1 cellular context compared by ENCODE assay signal in the genomic region with DNA sequence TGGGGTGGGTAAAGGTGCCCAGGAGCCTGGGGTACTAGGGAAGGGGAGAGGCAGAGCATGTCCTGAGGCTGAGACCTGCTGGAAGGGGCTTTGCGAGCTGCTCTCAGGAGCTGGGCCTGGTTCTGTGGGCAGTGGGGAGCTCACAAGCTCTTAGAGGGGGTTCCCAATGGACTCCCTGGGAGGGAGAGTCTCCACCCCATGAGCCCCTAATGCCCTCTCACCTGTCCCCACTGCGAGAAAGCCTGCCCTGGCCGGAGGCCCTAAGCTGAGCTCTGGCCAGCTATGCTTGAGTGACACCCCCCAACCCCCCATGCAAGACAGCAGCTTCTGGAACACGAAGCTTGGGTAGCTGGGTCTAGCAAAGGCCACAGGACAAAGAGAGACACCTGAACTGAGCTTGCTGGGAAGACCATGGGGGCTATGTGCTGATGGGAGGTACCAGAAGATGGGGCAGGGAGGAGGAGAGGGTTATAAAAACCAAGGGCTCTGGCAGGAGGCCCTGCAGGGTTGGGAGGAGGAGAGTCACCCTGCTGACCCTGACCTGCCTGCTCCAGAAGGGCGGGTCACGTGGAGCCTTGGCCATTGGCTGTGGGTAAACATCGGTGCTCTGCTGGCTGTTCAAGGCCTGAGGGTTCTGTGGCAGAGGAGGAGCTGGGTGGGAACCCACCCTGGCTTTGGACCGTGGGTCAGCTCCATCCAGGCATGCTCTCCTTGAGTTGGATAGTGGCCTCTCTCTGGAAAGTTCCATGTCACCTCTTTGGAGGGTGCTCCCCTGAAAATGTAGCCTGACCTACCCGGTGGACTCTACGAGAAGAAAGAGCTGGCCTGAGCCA.
TF ChIP-seq lines count a peak whose summit lies in the region.

No MANE protein-coding gene starts in this region.

TF ChIP-seq in HepG2, 621 proteins besides CTCF, POLR2A, EP300 and RAD21 (continued from another document):
- TF ChIP-seq, protein P1, sequence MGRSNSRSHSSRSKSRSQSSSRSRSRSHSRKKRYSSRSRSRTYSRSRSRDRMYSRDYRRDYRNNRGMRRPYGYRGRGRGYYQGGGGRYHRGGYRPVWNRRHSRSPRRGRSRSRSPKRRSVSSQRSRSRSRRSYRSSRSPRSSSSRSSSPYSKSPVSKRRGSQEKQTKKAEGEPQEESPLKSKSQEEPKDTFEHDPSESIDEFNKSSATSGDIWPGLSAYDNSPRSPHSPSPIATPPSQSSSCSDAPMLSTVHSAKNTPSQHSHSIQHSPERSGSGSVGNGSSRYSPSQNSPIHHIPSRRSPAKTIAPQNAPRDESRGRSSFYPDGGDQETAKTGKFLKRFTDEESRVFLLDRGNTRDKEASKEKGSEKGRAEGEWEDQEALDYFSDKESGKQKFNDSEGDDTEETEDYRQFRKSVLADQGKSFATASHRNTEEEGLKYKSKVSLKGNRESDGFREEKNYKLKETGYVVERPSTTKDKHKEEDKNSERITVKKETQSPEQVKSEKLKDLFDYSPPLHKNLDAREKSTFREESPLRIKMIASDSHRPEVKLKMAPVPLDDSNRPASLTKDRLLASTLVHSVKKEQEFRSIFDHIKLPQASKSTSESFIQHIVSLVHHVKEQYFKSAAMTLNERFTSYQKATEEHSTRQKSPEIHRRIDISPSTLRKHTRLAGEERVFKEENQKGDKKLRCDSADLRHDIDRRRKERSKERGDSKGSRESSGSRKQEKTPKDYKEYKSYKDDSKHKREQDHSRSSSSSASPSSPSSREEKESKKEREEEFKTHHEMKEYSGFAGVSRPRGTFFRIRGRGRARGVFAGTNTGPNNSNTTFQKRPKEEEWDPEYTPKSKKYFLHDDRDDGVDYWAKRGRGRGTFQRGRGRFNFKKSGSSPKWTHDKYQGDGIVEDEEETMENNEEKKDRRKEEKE (IDR thresholded peaks at IDR 0.05) = no peak
- TF ChIP-seq NFKB2 (CRISPR knock-in tag; IDR thresholded peaks at IDR 0.05; ENCODE audit: borderline replicate concordance) = peak; percentile 68; the same call in 1 of the 2 replicates
- peak; percentile 69 to 90 for TF ChIP-seq NR2F1 (CRISPR knock-in tag; IDR thresholded peaks at IDR 0.05)
- TF ChIP-seq, protein P2, sequence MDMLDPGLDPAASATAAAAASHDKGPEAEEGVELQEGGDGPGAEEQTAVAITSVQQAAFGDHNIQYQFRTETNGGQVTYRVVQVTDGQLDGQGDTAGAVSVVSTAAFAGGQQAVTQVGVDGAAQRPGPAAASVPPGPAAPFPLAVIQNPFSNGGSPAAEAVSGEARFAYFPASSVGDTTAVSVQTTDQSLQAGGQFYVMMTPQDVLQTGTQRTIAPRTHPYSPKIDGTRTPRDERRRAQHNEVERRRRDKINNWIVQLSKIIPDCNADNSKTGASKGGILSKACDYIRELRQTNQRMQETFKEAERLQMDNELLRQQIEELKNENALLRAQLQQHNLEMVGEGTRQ (IDR thresholded peaks at IDR 0.05; ENCODE audit: low read depth, low read length) = peak; percentile 91
- TF ChIP-seq, protein P2 (CRISPR knock-in tag; IDR thresholded peaks at IDR 0.05; ENCODE audit: borderline replicate concordance) = peak; percentile 97; the same call in 1 of the 2 replicates
- TF ChIP-seq ZMYM4 (CRISPR knock-in tag; IDR thresholded peaks at IDR 0.05) = peak; percentile 89
- no peak for TF ChIP-seq ZNF33B (CRISPR knock-in tag; IDR thresholded peaks at IDR 0.05)
- no peak for TF ChIP-seq SOX6 (IDR thresholded peaks at IDR 0.05)
- TF ChIP-seq SOX6 (CRISPR knock-in tag; IDR thresholded peaks at IDR 0.05) = peak; percentile 83
- TF ChIP-seq ZNF121 (CRISPR knock-in tag; IDR thresholded peaks at IDR 0.05) = no peak
